In genomic region chr1:2047749-2048729, GRCh38 we compare ENCODE assay signal across 17 cellular contexts. TPM values are rescaled to one million over a fixed set of nuclear protein-coding genes. Genes with fewer than 3 reads are reported as not detected.
A peak's percentile ranks its signal among the peaks of the same experiment; 100 is the strongest.
DNase-seq lines count a peak whose midpoint lies in the region; ATAC-seq and TF ChIP-seq lines count a peak whose summit lies in the region.
"Had no signal": no experiment of that assay in that cellular context is flagged by ENCODE, and none has a peak within 500 bp of the region (broad histone marks: within the 10 kb centered on the region; RNA-seq: fewer than 3 reads in every experiment).

No MANE protein-coding gene starts in this region.

- H3T11ph ChIP-seq in H9 (ENCODE audit: low read length): no peak overlapping the region

- peak overlapping the region; percentile 26 to 84 (median 74) for H3K4me3 Mint-ChIP-seq in CD4-positive, alpha-beta memory T cell
- peak overlapping the region; percentile 3 to 72; a peak in 3 of 5 replicates for H3K4me3 Mint-ChIP-seq in H9
- H3K4me3 Mint-ChIP-seq in brain: peak overlapping the region in 4 of 5 experiments; percentile 39 to 82 (median 69)
- H3K4me3 Mint-ChIP-seq in nephron: peak overlapping the region; percentile 56 to 78 (median 72)

- POLR2A ChIA-PET in CD4-positive, alpha-beta memory T cell (lab: Charles Lee; ENCODE audit: partially characterized antibody): no interaction called here

- no peaks in the 10 kb centered on the region for H3K9me3 Mint-ChIP-seq in CD4-positive, alpha-beta memory T cell
- H3K9me3 Mint-ChIP-seq in H9 (peaks cover 0 to 3% of the 10 kb centered on the region in 2 experiments; a peak in 2 of 5 replicates), brain (peaks cover 0 to 7% (median 3%) of the 10 kb centered on the region in 5 experiments), nephron (no peaks in the 10 kb centered on the region)

- H3K14ac ChIP-seq in H9 (ENCODE audit: insufficient read depth, low read length): no peak overlapping the region
- H3K14ac ChIP-seq in mesenchymal stem cell (ENCODE audit: low read length in 2 of 2): no peak overlapping the region

- WGBS in H9 (ENCODE audit: extremely low coverage, insufficient read length, low lambda C conversion rate): no CpG with 5 or more reads among the region's 25 CpGs
- WGBS in mesenchymal stem cell: 79% methylated on average over 25 of the region's 25 CpGs

- H3K9ac ChIP-seq in H9 (ENCODE audit: extremely low read depth, insufficient read length, low read length) (no peak overlapping the region), mesenchymal stem cell (ENCODE audit: low read length) (no peak overlapping the region)

- no peak overlapping the region for H4K5ac ChIP-seq in H9 (ENCODE audit: insufficient read length, low read depth, low read length)

- peaks cover 10% of the 10 kb centered on the region for H3K23me2 ChIP-seq in H9 (ENCODE audit: insufficient read length, low read depth, low read length, poor library complexity, severe bottlenecking)

- H3K4me3 ChIP-seq in CD4-positive, alpha-beta memory T cell (ENCODE audit: low read length in 2 of 2): no peak overlapping the region
- no peak overlapping the region for H3K4me3 ChIP-seq in mesenchymal stem cell (ENCODE audit: insufficient read depth in 1 of 2, low read depth in 1 of 2, low read length in 2 of 2)
- H3K4me3 ChIP-seq: adrenal gland, PC-9, uterus had no signal

- H2BK120ac ChIP-seq in H9 (ENCODE audit: low read depth, low read length, poor library complexity, severe bottlenecking) (no peak overlapping the region), mesenchymal stem cell (ENCODE audit: low read depth, low read length) (no peak overlapping the region)

- H3K36me3 Mint-ChIP-seq in CD4-positive, alpha-beta memory T cell: peaks cover 0 to 3% of the 10 kb centered on the region in 2 donors
- no peaks in the 10 kb centered on the region; a peak in 2 of 7 replicates for H3K36me3 Mint-ChIP-seq in H9 (ENCODE audit: insufficient read depth in 1 of 3, low read depth in 3 of 3)
- no peaks in the 10 kb centered on the region for H3K36me3 Mint-ChIP-seq in brain
- H3K36me3 Mint-ChIP-seq in nephron (ENCODE audit: low read depth): no peaks in the 10 kb centered on the region

- peak in 1 of 5 donors; percentile 24 for DNase-seq in CD4-positive, alpha-beta memory T cell
- DNase-seq in H9 (no peak), mesenchymal stem cell (no peak)
- no peak for DNase-seq in activated CD8-positive, alpha-beta memory T cell treated with anti-CD3 and anti-CD28 coated beads for 24 hours
- DNase-seq: activated CD4-positive, alpha-beta T cell treated with anti-CD3 and anti-CD28 coated beads, Interleukin-2, amount 50 U/mL, for 4 hours; adrenal gland; GOT3; NCI-H1417; PC-9; stimulated activated CD4-positive, alpha-beta T cell treated with anti-CD3 and anti-CD28 coated beads, Interleukin-2, amount 100 ng/mL, for 24 hours; SW 1271; uterus had no signal

- no peak overlapping the region for H2BK12ac ChIP-seq in H9 (ENCODE audit: insufficient read length, low read depth, low read length)
- H2BK12ac ChIP-seq in mesenchymal stem cell (ENCODE audit: low read length in 2 of 2): no peak overlapping the region

- no peaks in the 10 kb centered on the region for H3K27me3 ChIP-seq in CD4-positive, alpha-beta memory T cell (ENCODE audit: insufficient read depth, low read length)
- no peaks in the 10 kb centered on the region for H3K27me3 ChIP-seq in H9 (ENCODE audit: insufficient read depth, low read length)
- peaks cover 8 to 67% of the 10 kb centered on the region in 2 experiments for H3K27me3 ChIP-seq in mesenchymal stem cell (ENCODE audit: control insufficient read depth in 1 of 2, insufficient read depth in 1 of 2, low read length in 2 of 2)
- H3K27me3 ChIP-seq: adrenal gland had no signal

- H4K20me1 ChIP-seq in H9 (ENCODE audit: control insufficient read depth, insufficient read depth, insufficient read length): no peaks in the 10 kb centered on the region

- H3K4me2 ChIP-seq in H9 (ENCODE audit: insufficient read depth, insufficient read length, low read length): no peak overlapping the region
- no peak overlapping the region for H3K4me2 ChIP-seq in mesenchymal stem cell (ENCODE audit: low read length, poor library complexity, severe bottlenecking)

- H2AFZ ChIP-seq in H9 (ENCODE audit: low read length): no peak overlapping the region
- H2AFZ ChIP-seq in mesenchymal stem cell (ENCODE audit: low read depth, low read length): no peak overlapping the region
- H2AFZ ChIP-seq: PC-9 had no signal

- TF ChIP-seq CTCF in H9 (conservative IDR thresholded peaks at IDR 0.05) (no peak), brain (conservative IDR thresholded peaks at IDR 0.05) (no peak), nephron (IDR thresholded peaks at IDR 0.05; ENCODE audit: unreplicated experiment in 3 of 3) (no peak)

- H3K4me1 Mint-ChIP-seq in CD4-positive, alpha-beta memory T cell: peaks cover 8 to 43% (median 22%) of the 10 kb centered on the region in 4 donors
- H3K4me1 Mint-ChIP-seq in H9 (peaks cover 18 to 37% of the 10 kb centered on the region in 2 experiments), brain (peaks cover 23% of the 10 kb centered on the region), nephron (peaks cover 9% of the 10 kb centered on the region)

- peaks cover 0 to 6% of the 10 kb centered on the region in 2 donors for H3K27me3 Mint-ChIP-seq in CD4-positive, alpha-beta memory T cell
- H3K27me3 Mint-ChIP-seq in H9 (ENCODE audit: low read depth): peaks cover 20% of the 10 kb centered on the region
- peaks cover 70% of the 10 kb centered on the region for H3K27me3 Mint-ChIP-seq in brain
- peaks cover 72% of the 10 kb centered on the region for H3K27me3 Mint-ChIP-seq in nephron (ENCODE audit: low read depth)

- H3K4ac ChIP-seq in H9 (ENCODE audit: low read depth, low read length) (no peak overlapping the region), mesenchymal stem cell (ENCODE audit: low read depth in 1 of 2, low read length in 2 of 2) (no peak overlapping the region)

- peaks cover 28% of the 10 kb centered on the region for H3K4me1 ChIP-seq in CD4-positive, alpha-beta memory T cell (ENCODE audit: insufficient read depth, low read length)
- no peaks in the 10 kb centered on the region; the same call in 1 of the 2 replicates for H3K4me1 ChIP-seq in H9 (ENCODE audit: insufficient read depth, low read length)
- peaks cover 36% of the 10 kb centered on the region for H3K4me1 ChIP-seq in mesenchymal stem cell (ENCODE audit: control insufficient read depth, insufficient read depth, low read depth, low read length)

- H2BK5ac ChIP-seq in H9 (ENCODE audit: insufficient read length, low read length) (no peak overlapping the region), mesenchymal stem cell (ENCODE audit: low read depth, low read length, poor library complexity, severe bottlenecking) (no peak overlapping the region)

- H4K8ac ChIP-seq in H9 (replicated peaks; ENCODE audit: insufficient read length, low read depth, low read length) (no peak overlapping the region), mesenchymal stem cell (ENCODE audit: low read length) (no peak overlapping the region)

- H4K91ac ChIP-seq in H9 (ENCODE audit: insufficient read length, low read depth, low read length) (no peak overlapping the region), mesenchymal stem cell (ENCODE audit: low read length) (no peak overlapping the region)

- CTCF ChIA-PET in CD4-positive, alpha-beta memory T cell (lab: Charles Lee; ENCODE audit: partially characterized antibody): no interaction called here

- intact Hi-C loops in CD4-positive, alpha-beta memory T cell (cut with micrococcal nuclease): no loop called here

- H3K27ac ChIP-seq in CD4-positive, alpha-beta memory T cell (ENCODE audit: low read depth, low read length): no peak overlapping the region
- no peak overlapping the region for H3K27ac ChIP-seq in H9 (ENCODE audit: insufficient read length, low read depth, low read length)
- H3K27ac ChIP-seq in mesenchymal stem cell (ENCODE audit: low read length, poor library complexity, severe bottlenecking): no peak overlapping the region
- H3K27ac ChIP-seq: adrenal gland, PC-9, uterus had no signal

- H3K79me1 ChIP-seq in H9 (ENCODE audit: insufficient read depth, low read depth, low read length, poor library complexity, severe bottlenecking) (no peaks in the 10 kb centered on the region), mesenchymal stem cell (replicated peaks; ENCODE audit: low read length, poor library complexity, severe bottlenecking) (peaks cover 16% of the 10 kb centered on the region)

- no peak overlapping the region for H3K56ac ChIP-seq in H9 (ENCODE audit: insufficient read length, low read depth, low read length)

- H2AK5ac ChIP-seq in H9 (ENCODE audit: insufficient read length, low read length) (no peak overlapping the region), mesenchymal stem cell (ENCODE audit: low read length, severe bottlenecking) (no peak overlapping the region)

- ATAC-seq in GM19023 (IDR thresholded peaks at IDR 0.05; ENCODE audit: unreplicated experiment): no peak

- no peaks in the 10 kb centered on the region for H3K36me3 ChIP-seq in CD4-positive, alpha-beta memory T cell (ENCODE audit: insufficient read depth, low read length)
- H3K36me3 ChIP-seq in mesenchymal stem cell (ENCODE audit: control insufficient read depth in 1 of 2, insufficient read depth in 2 of 2, low read depth in 1 of 2, low read length in 2 of 2): no peaks in the 10 kb centered on the region
- H3K36me3 ChIP-seq: adrenal gland, uterus had no signal

- H3K18ac ChIP-seq in H9 (ENCODE audit: insufficient read length, low read depth, low read length) (no peak overlapping the region), mesenchymal stem cell (ENCODE audit: low read depth in 1 of 2, low read length in 2 of 2) (no peak overlapping the region)

- H3K79me2 ChIP-seq in H9 (ENCODE audit: insufficient read depth, low read length): no peaks in the 10 kb centered on the region

- H3K9me3 ChIP-seq in CD4-positive, alpha-beta memory T cell (ENCODE audit: control insufficient read depth in 1 of 2, low read length in 2 of 2): no peaks in the 10 kb centered on the region
- H3K9me3 ChIP-seq in H9 (ENCODE audit: control insufficient read depth, low read depth, low read length) (no peaks in the 10 kb centered on the region), mesenchymal stem cell (ENCODE audit: control insufficient read depth, low read length) (no peaks in the 10 kb centered on the region)
- H3K9me3 ChIP-seq: adrenal gland, uterus had no signal

- H2BK15ac ChIP-seq in H9 (ENCODE audit: low read depth, low read length) (no peak overlapping the region), mesenchymal stem cell (ENCODE audit: low read depth, poor library complexity, severe bottlenecking) (no peak overlapping the region)

- no peak overlapping the region for H2BK20ac ChIP-seq in H9 (ENCODE audit: low read depth, low read length, poor library complexity, severe bottlenecking)

- H3K27ac Mint-ChIP-seq in CD4-positive, alpha-beta memory T cell: peak overlapping the region in 3 of 7 donors; percentile 24 to 80 (median 47)
- 0 out of 7 replicates have a peak overlapping the region, but pooled peaks of 1 of the 3 experiments have one; percentile 4 for H3K27ac Mint-ChIP-seq in H9
- H3K27ac Mint-ChIP-seq in brain: peak overlapping the region in 1 of 5 experiments; percentile 57
- H3K27ac Mint-ChIP-seq in nephron: peak overlapping the region in 1 of 3 experiments; percentile 69

- H3K23ac ChIP-seq in H9 (ENCODE audit: insufficient read length, low read depth, low read length) (no peak overlapping the region), mesenchymal stem cell (ENCODE audit: low read length in 2 of 2) (no peak overlapping the region)

RNA-seq across cellular contexts. Expression of gene PRKCZ, which starts 2.2 kb away (rescaled TPM):
- 10 to 100 TPM; 32.5 to 40.7 TPM for total RNA-seq in CD4-positive, alpha-beta memory T cell
- polyA plus RNA-seq in CD4-positive, alpha-beta memory T cell: 10 to 100 TPM; 13.5 TPM
- total RNA-seq in H9 (2021): 42.0 and 48.4 TPM in 2 replicates
- polyA plus RNA-seq in brain (ENCODE audit: insufficient read depth, low read depth, low replicate concordance): 76.5 TPM
- 0.99 TPM for polyA plus RNA-seq in mesenchymal stem cell (2013, experiment 1 of 2)
- 0.74 TPM for polyA plus RNA-seq in mesenchymal stem cell (2013, experiment 2 of 2)

RNA-seq across cellular contexts. Expression of gene GABRD, which starts 28.9 kb away (rescaled TPM):
- not detected for total RNA-seq in CD4-positive, alpha-beta memory T cell
- polyA plus RNA-seq in CD4-positive, alpha-beta memory T cell: not detected
- total RNA-seq in H9 (2021): 0.59 and 0.83 TPM in 2 replicates
- polyA plus RNA-seq in brain (ENCODE audit: insufficient read depth, low read depth, low replicate concordance): 28.0 TPM
- polyA plus RNA-seq in mesenchymal stem cell (2013, experiment 1 of 2): not detected
- polyA plus RNA-seq in mesenchymal stem cell (2013, experiment 2 of 2): not detected
- total RNA-seq: mononuclear cell, PC-9, renal cortical epithelial cell had no signal

RNA-seq across cellular contexts. Expression of gene CFAP74, which starts 44.5 kb away (rescaled TPM):
- total RNA-seq in CD4-positive, alpha-beta memory T cell: not detected
- not detected for polyA plus RNA-seq in CD4-positive, alpha-beta memory T cell
- total RNA-seq in H9 (2021): 0.28 and 0.44 TPM in 2 replicates
- 0.93 TPM for polyA plus RNA-seq in brain (ENCODE audit: insufficient read depth, low read depth, low replicate concordance)
- 0.14 TPM for polyA plus RNA-seq in mesenchymal stem cell (2013, experiment 1 of 2)
- polyA plus RNA-seq in mesenchymal stem cell (2013, experiment 2 of 2): 0.26 TPM
- total RNA-seq: renal cortical epithelial cell had no signal
